In genomic region chr5:96123418-96123817, GRCh38 we compare ENCODE assay signal across 2 cellular contexts.
TF ChIP-seq lines count a peak whose summit lies in the region.

No MANE protein-coding gene starts in this region.

TF ChIP-seq in IMR-90, 13 proteins besides CTCF, POLR2A, EP300 and RAD21 (continued from another document):
- TF ChIP-seq MAZ (IDR thresholded peaks at IDR 0.05; ENCODE audit: borderline replicate concordance, low read depth, low read length) (no peak), RFX5 (IDR thresholded peaks at IDR 0.05; ENCODE audit: low read depth, low read length) (no peak), RCOR1 (IDR thresholded peaks at IDR 0.05; ENCODE audit: insufficient replicate concordance, low read length) (no peak), SMC3 (IDR thresholded peaks at IDR 0.05; ENCODE audit: low read depth, low read length) (no peak)

TF ChIP-seq in liver, 16 proteins besides CTCF, POLR2A, EP300 and RAD21 (continued from another document):
- TF ChIP-seq JUND (IDR thresholded peaks at IDR 0.05): peak; percentile 58 to 85
- TF ChIP-seq REST (IDR thresholded peaks at IDR 0.05): peak; percentile 86
- TF ChIP-seq ATF3 (IDR thresholded peaks at IDR 0.05): no peak
- TF ChIP-seq MAX (IDR thresholded peaks at IDR 0.05): peak; percentile 78
- peak; percentile 41 for TF ChIP-seq HNF4G (IDR thresholded peaks at IDR 0.05)
- TF ChIP-seq HNF4A (conservative IDR thresholded peaks at IDR 0.05): peak; percentile 73 to 83
